In the genomic region with DNA sequence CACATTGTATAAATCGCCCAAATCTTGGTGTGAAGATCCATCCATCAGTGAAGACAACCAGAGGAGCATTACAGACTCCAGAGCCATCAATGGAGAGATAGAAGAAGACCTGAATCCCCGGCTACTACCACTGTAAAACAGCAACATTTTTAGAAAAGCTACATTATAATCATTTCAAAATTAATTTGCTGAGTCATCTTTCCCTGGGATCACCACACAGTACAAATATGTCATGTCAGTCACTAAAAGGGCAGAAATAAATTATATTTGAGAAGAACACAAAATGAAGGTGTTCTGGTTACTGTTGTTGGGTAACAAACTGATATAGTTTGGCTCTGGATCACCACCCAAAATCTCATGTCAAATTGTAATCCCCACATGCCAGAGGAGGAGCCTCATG, we compare ENCODE assay signal across 19 cellular contexts.
A peak's percentile ranks its signal among the peaks of the same experiment; 100 is the strongest.
DNase-seq lines count a peak whose midpoint lies in the region; ATAC-seq, FAIRE-seq and TF ChIP-seq lines count a peak whose summit lies in the region.
"Had no signal": no experiment of that assay in that cellular context is flagged by ENCODE, and none has a peak within 500 bp of the region (broad histone marks: within the 10 kb centered on the region; RNA-seq: fewer than 3 reads in every experiment).

No MANE protein-coding gene starts in this region.

- no peak overlapping the region for H3K56ac ChIP-seq in IMR-90 (ENCODE audit: extremely low read depth, insufficient read depth, low read length)

- TF ChIP-seq POLR2A in A549 (IDR thresholded peaks at IDR 0.05; ENCODE audit: low read length) (no peak), IMR-90 (IDR thresholded peaks at IDR 0.05; ENCODE audit: low read depth, low read length) (no peak), K562 (conservative IDR thresholded peaks at IDR 0.05) (no peak), testis (IDR thresholded peaks at IDR 0.05) (no peak)

- H3K4ac ChIP-seq in IMR-90 (ENCODE audit: low read depth, low read length), result no peak overlapping the region
- no peak overlapping the region for H3K4ac ChIP-seq in neuronal stem cell (ENCODE audit: low read length)

- no peak overlapping the region for H2BK12ac ChIP-seq in neuronal stem cell (ENCODE audit: low read length)

- no TSS peak for BruUV-seq in IMR-90 (replicated peaks; lab: Mats Ljungman, UMichigan)
- BruUV-seq in K562 (replicated peaks; lab: Mats Ljungman, UMichigan), result no TSS peak

- no peak overlapping the region for H2BK20ac ChIP-seq in IMR-90 (ENCODE audit: low read depth, low read length)

- no peak overlapping the region for H2AK9ac ChIP-seq in IMR-90 (replicated peaks; ENCODE audit: low read depth, low read length, poor library complexity)

- no peak for TF ChIP-seq RAD21 in A549 (conservative IDR thresholded peaks at IDR 0.05 in 1 of 2, IDR thresholded peaks at IDR 0.05 in 1 of 2)
- TF ChIP-seq RAD21 in IMR-90 (IDR thresholded peaks at IDR 0.05; ENCODE audit: low read length), result no peak
- TF ChIP-seq RAD21 in K562 (CRISPR knock-in tag; conservative IDR thresholded peaks at IDR 0.05 in 1 of 2, IDR thresholded peaks at IDR 0.05 in 1 of 2), result no peak

- DNase-seq in A549 (ENCODE audit: low read depth in 1 of 2, low spot score in 1 of 2) (no peak), IMR-90 (no peak), K562 (ENCODE audit: extremely low read depth in 1 of 4, low spot score in 3 of 4) (no peak), fibroblast of pulmonary artery (ENCODE audit: low read depth) (peak; percentile 12), testis (no peak), neuronal stem cell (ENCODE audit: low spot score) (no peak), SW480 (ENCODE audit: low spot score) (no peak)
- DNase-seq: 8988T; C1 segment of cervical spinal cord; Calu3; CD4-positive, alpha-beta memory T cell; COR-L47; DMS53; DMS79 treated with DMSO at 0.1 percent for 48 hours; GF-D8; GOT3; H7; HCEC 1CT had no signal

- no peak overlapping the region for H3K4me2 ChIP-seq in A549
- H3K4me2 ChIP-seq in IMR-90 (ENCODE audit: low read depth, low read length), result no peak overlapping the region
- H3K4me2 ChIP-seq in K562 (ENCODE audit: insufficient read depth, low read length), result no peak overlapping the region
- H3K4me2 ChIP-seq in neuronal stem cell (ENCODE audit: insufficient read depth, low read length, poor library complexity, severe bottlenecking), result no peak overlapping the region

- H3K23ac ChIP-seq in IMR-90 (ENCODE audit: low read depth, low read length) (no peak overlapping the region), neuronal stem cell (ENCODE audit: low read depth, low read length, poor library complexity) (no peak overlapping the region)

- H3K79me2 ChIP-seq in K562 (ENCODE audit: control insufficient read depth, insufficient read depth, low read length), result no peaks in the 10 kb centered on the region

- no peak overlapping the region for H4K5ac ChIP-seq in IMR-90 (ENCODE audit: low read depth, low read length)

- WGBS in A549 (ENCODE audit: missing lambda C conversion rate), result 53% methylated on average over 2 of the region's 2 CpGs
- no CpG with 5 or more reads among the region's 2 CpGs for WGBS in IMR-90 (ENCODE audit: extremely low coverage in 2 of 2, insufficient read length in 1 of 2), 2 experiments
- WGBS in K562 (ENCODE audit: insufficient coverage, low coverage, missing lambda C conversion rate), result 0% methylated on average over 2 of the region's 2 CpGs
- 82 to 86% methylated on average over 2 of the region's 2 CpGs for whole genome bisulfite sequencing in testis, 2 donors
- no CpG with 5 or more reads among the region's 2 CpGs for WGBS in neuronal stem cell (ENCODE audit: extremely low coverage in 2 of 2, insufficient read length in 2 of 2, insufficient replicate concordance in 1 of 2), 2 donors

- ATAC-seq in A549, result no peak
- ATAC-seq in IMR-90 (ENCODE audit: low read depth), result no peak
- ATAC-seq in K562, result no peak

- no peaks in the 10 kb centered on the region for H3K79me1 ChIP-seq in IMR-90 (ENCODE audit: low read depth in 1 of 2, low read length in 2 of 2)
- H3K79me1 ChIP-seq in neuronal stem cell (ENCODE audit: low read depth, low read length), result no peaks in the 10 kb centered on the region

- H4K20me1 ChIP-seq in IMR-90 (ENCODE audit: insufficient read depth, low read length) (no peaks in the 10 kb centered on the region), K562 (replicated peaks; ENCODE audit: control insufficient read depth, insufficient read depth, low read length) (no peaks in the 10 kb centered on the region)

- H2AFZ ChIP-seq in IMR-90 (replicated peaks; ENCODE audit: low read length, poor library complexity) (no peak overlapping the region), K562 (ENCODE audit: low read depth, low read length) (no peak overlapping the region), neuronal stem cell (ENCODE audit: low read length) (no peak overlapping the region)

- H3K9me1 ChIP-seq in IMR-90 (ENCODE audit: insufficient read depth, low read length) (no peaks in the 10 kb centered on the region), K562 (ENCODE audit: control insufficient read depth, insufficient read depth, low read length) (no peaks in the 10 kb centered on the region)

- in situ Hi-C loops in IMR-90 (cut with MboI; ENCODE audit: low sequenced_read_pairs) (no loop called here), K562 (cut with MboI) (no loop called here)

- H3K9me3 ChIP-seq in A549, result 0 out of 3 replicates have a peak, but pooled peaks cover 5% of the 10 kb centered on the region
- no peaks in the 10 kb centered on the region for H3K9me3 ChIP-seq in IMR-90 (ENCODE audit: control insufficient read depth, insufficient read depth, low read length)
- no peaks in the 10 kb centered on the region for H3K9me3 ChIP-seq in K562 (replicated peaks; ENCODE audit: control insufficient read depth, insufficient read depth, low read depth, low read length)
- H3K9me3 ChIP-seq in testis, result no peaks in the 10 kb centered on the region
- H3K9me3 ChIP-seq in neuronal stem cell (replicated peaks in 1 of 2; ENCODE audit: control insufficient read depth in 2 of 2, insufficient read depth in 1 of 2, low read depth in 1 of 2, low read length in 2 of 2), result peaks cover 4 to 9% of the 10 kb centered on the region in 2 donors

- intact Hi-C loops in IMR-90 (cut with micrococcal nuclease) (no loop called here), K562 (cut with micrococcal nuclease) (no loop called here), testis (cut with DNase I; ENCODE audit: low total_unique reads) (no loop called here)

- H2BK120ac ChIP-seq in IMR-90 (ENCODE audit: low read depth, low read length) (no peak overlapping the region), neuronal stem cell (ENCODE audit: low read depth, low read length) (no peak overlapping the region)

- 0 out of 6 replicates have a peak overlapping the region, but pooled peaks of 1 of the 2 experiments have one; percentile 5 for H3K27ac ChIP-seq in A549
- H3K27ac ChIP-seq in IMR-90 (ENCODE audit: insufficient read depth, low read length), result no peak overlapping the region
- H3K27ac ChIP-seq in K562 (ENCODE audit: extremely low read depth, low read depth, low read length), result no peak overlapping the region
- H3K27ac ChIP-seq in testis, result no peak overlapping the region
- no peak overlapping the region for H3K27ac ChIP-seq in neuronal stem cell (replicated peaks; ENCODE audit: low read length)

- H3K14ac ChIP-seq in IMR-90 (replicated peaks; ENCODE audit: low read depth, low read length), result no peak overlapping the region
- no peak overlapping the region for H3K14ac ChIP-seq in neuronal stem cell (ENCODE audit: low read length)

- dilution Hi-C loops in IMR-90 (cut with HindIII; ENCODE audit: low sequenced_read_pairs, unreplicated experiment), result no loop called here

- no peak overlapping the region for H2BK5ac ChIP-seq in IMR-90 (ENCODE audit: low read depth, low read length, poor library complexity, severe bottlenecking)
- H2BK5ac ChIP-seq in neuronal stem cell (ENCODE audit: low read length), result no peak overlapping the region

- H4K91ac ChIP-seq in IMR-90 (ENCODE audit: insufficient read depth, low read depth, low read length), result no peak overlapping the region
- H4K91ac ChIP-seq in neuronal stem cell (ENCODE audit: low read depth, low read length, poor library complexity), result no peak overlapping the region

- TF ChIP-seq CTCF in A549 (IDR thresholded peaks at IDR 0.05) (no peak), IMR-90 (conservative IDR thresholded peaks at IDR 0.05; ENCODE audit: low read depth, low read length) (no peak), K562 (IDR thresholded peaks at IDR 0.05 in 2 of 3, conservative IDR thresholded peaks at IDR 0.05 in 1 of 3; ENCODE audit: insufficient read depth in 2 of 3, low read depth in 1 of 3, low read length in 3 of 3) (no peak), fibroblast of pulmonary artery (IDR thresholded peaks at IDR 0.05; ENCODE audit: low read length, missing control alignments) (no peak), testis (IDR thresholded peaks at IDR 0.05) (no peak)

- POLR2A ChIA-PET in A549 (lab: Yijun Ruan, JAX) (no interaction called here), IMR-90 (lab: Charles Lee; ENCODE audit: unreplicated experiment) (no interaction called here), K562 (lab: Yijun Ruan, JAX) (interaction anchor here (0.7 kb wide), 1 partner anchor 48 kb away, joined by 3 read pairs; no protein-coding TSS in a partner anchor)

- no peak overlapping the region for H3K18ac ChIP-seq in IMR-90 (ENCODE audit: low read depth, low read length)
- H3K18ac ChIP-seq in neuronal stem cell (ENCODE audit: low read length), result no peak overlapping the region

- H2AK5ac ChIP-seq in IMR-90 (ENCODE audit: low read depth, low read length), result no peak overlapping the region
- no peak overlapping the region for H2AK5ac ChIP-seq in neuronal stem cell (ENCODE audit: low read depth, low read length)

- CTCF ChIA-PET in A549 (lab: Yijun Ruan, JAX), result no interaction called here
- CTCF ChIA-PET in IMR-90 (lab: Yijun Ruan, JAX), result no interaction called here
- CTCF ChIA-PET in K562 (lab: Yijun Ruan, JAX; ENCODE audit: low intra/inter-chr PET ratio), result no interaction called here

- H4K8ac ChIP-seq in IMR-90 (ENCODE audit: low read depth in 2 of 2, low read length in 2 of 2), result no peak overlapping the region
- no peak overlapping the region for H4K8ac ChIP-seq in neuronal stem cell (ENCODE audit: low read depth, low read length)

- H2BK15ac ChIP-seq in IMR-90 (ENCODE audit: low read depth, low read length), result no peak overlapping the region
- H2BK15ac ChIP-seq in neuronal stem cell (ENCODE audit: low read length), result no peak overlapping the region

- H3K36me3 ChIP-seq in IMR-90 (ENCODE audit: control insufficient read depth, insufficient read depth, low read length) (no peaks in the 10 kb centered on the region), K562 (ENCODE audit: control insufficient read depth, insufficient read depth, low read length) (no peaks in the 10 kb centered on the region), testis (ENCODE audit: low read depth, missing control alignments) (no peaks in the 10 kb centered on the region), neuronal stem cell (replicated peaks in 1 of 2; ENCODE audit: control insufficient read depth in 2 of 2, insufficient read depth in 2 of 2, low read length in 2 of 2) (no peaks in the 10 kb centered on the region)

- H3K27me3 ChIP-seq in IMR-90 (ENCODE audit: control insufficient read depth, insufficient read depth, low read length) (no peaks in the 10 kb centered on the region; the same call in none of the 2 replicates), K562 (ENCODE audit: control insufficient read depth in 2 of 2, insufficient read depth in 2 of 2, low read length in 2 of 2) (no peaks in the 10 kb centered on the region), testis (no peaks in the 10 kb centered on the region), neuronal stem cell (ENCODE audit: control insufficient read depth in 3 of 3, insufficient read depth in 3 of 3, low read depth in 1 of 3, low read length in 3 of 3) (peaks cover 0 to 4% (median 0%) of the 10 kb centered on the region in 3 experiments)

- TF ChIP-seq EP300 in A549 (IDR thresholded peaks at IDR 0.05), result no peak
- no peak for TF ChIP-seq EP300 in K562 (IDR thresholded peaks at IDR 0.05; ENCODE audit: low read length)

- FAIRE-seq in A549 (lab: Jason Lieb, UNC) (no peak), K562 (lab: Jason Lieb, UNC) (no peak)
- FAIRE-seq: GM12892 had no signal

- H3K4me3 ChIP-seq in A549, result no peak overlapping the region
- H3K4me3 ChIP-seq in IMR-90 (ENCODE audit: insufficient read depth, low read depth, low read length), result no peak overlapping the region
- no peak overlapping the region for H3K4me3 ChIP-seq in K562
- no peak overlapping the region for H3K4me3 ChIP-seq in fibroblast of pulmonary artery (replicated peaks; ENCODE audit: low read depth, low read length)
- H3K4me3 ChIP-seq in testis, result no peak overlapping the region
- no peak overlapping the region for H3K4me3 ChIP-seq in neuronal stem cell (ENCODE audit: low read length in 2 of 2)

- H3K4me1 ChIP-seq in A549 (no peaks in the 10 kb centered on the region), IMR-90 (ENCODE audit: control insufficient read depth, insufficient read depth, low read length) (no peaks in the 10 kb centered on the region), K562 (replicated peaks in 1 of 2; ENCODE audit: control insufficient read depth in 2 of 2, insufficient read depth in 2 of 2, low read length in 2 of 2) (no peaks in the 10 kb centered on the region), testis (no peaks in the 10 kb centered on the region), neuronal stem cell (ENCODE audit: control insufficient read depth in 2 of 2, insufficient read depth in 1 of 2, low read depth in 1 of 2, low read length in 2 of 2) (peaks cover 0 to under 1% of the 10 kb centered on the region in 2 donors)

- H3K9ac ChIP-seq in IMR-90 (ENCODE audit: low read depth, low read length), result no peak overlapping the region
- H3K9ac ChIP-seq in K562 (ENCODE audit: insufficient read depth in 1 of 2, low read depth in 2 of 2, low read length in 2 of 2), result no peak overlapping the region
- no peak overlapping the region for H3K9ac ChIP-seq in neuronal stem cell (ENCODE audit: low read depth, low read length, poor library complexity)
